ENCODE assay signal across 9 cellular contexts in the genomic region with DNA sequence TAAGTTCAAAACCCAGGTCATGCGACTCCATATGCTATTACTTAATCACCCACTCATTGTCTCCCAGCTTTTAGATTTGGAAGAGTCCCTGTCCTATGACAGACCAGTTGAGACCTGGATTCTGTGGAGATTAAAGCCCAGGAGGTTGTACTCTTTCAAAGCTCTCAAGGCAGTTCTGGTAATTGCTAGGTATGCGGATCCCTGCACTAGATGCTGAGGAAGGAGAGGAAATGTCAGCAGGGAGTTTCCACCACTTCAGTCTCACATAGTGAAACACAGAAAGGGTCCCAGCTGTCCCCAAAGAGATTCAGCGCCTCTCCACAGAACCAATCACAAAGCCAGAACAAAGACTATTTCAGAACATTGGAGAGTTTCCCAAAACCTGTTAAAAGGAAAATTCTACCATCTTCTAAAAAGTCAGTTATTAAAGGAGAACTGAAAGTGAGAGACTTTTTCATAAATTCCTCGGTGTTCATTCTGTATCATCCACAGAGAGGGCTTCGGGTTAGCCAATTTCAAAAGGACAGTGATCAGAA. TPM values are rescaled to one million over a fixed set of nuclear protein-coding genes. Genes with fewer than 3 reads are reported as not detected.
A peak's percentile ranks its signal among the peaks of the same experiment; 100 is the strongest.
DNase-seq lines count a peak whose midpoint lies in the region; ATAC-seq and TF ChIP-seq lines count a peak whose summit lies in the region.
"Had no signal": no experiment of that assay in that cellular context is flagged by ENCODE, and none has a peak within 500 bp of the region (broad histone marks: within the 10 kb centered on the region; RNA-seq: fewer than 3 reads in every experiment).

No MANE protein-coding gene starts in this region.

- peak; percentile 37 for ATAC-seq in CD4-positive, alpha-beta T cell (ENCODE audit: poor library complexity)
- ATAC-seq in GM19372 (IDR thresholded peaks at IDR 0.05; ENCODE audit: low read depth, unreplicated experiment) (peak; percentile 52), HG03103 (IDR thresholded peaks at IDR 0.05; ENCODE audit: low read depth, unreplicated experiment) (peak; percentile 45)

- peaks cover 4% of the 10 kb centered on the region; the same call in 1 of the 2 replicates for H3K36me3 ChIP-seq in MG63

- intact Hi-C loops in CD4-positive, alpha-beta T cell (cut with DNase I, micrococcal nuclease), result loop anchor here in 1 of 2 experiments (5.0 kb wide), 1 partner anchor 116 kb away; no protein-coding TSS in a partner anchor
- intact Hi-C loops in activated T-helper 2 cell treated with anti-CD3 and anti-CD28 coated beads, Interferon-gamma antibody, Interleukin-2, Interleukin-4, amounts not matched to agents 10 μg/mL and 5 μg/mL and 100 μg/mL, durations not matched to agents 14 hours and 24 hours and 36 hours (cut with micrococcal nuclease), result loop anchor here (1.0 to 5.0 kb wide), 9 partner anchors 38 to 311 kb away; partner anchors contain the start of genes CASP3, CENPU, IRF2 and PRIMPOL

- no peaks in the 10 kb centered on the region for H3K27me3 Mint-ChIP-seq in CD4-positive, alpha-beta T cell
- no peaks in the 10 kb centered on the region for H3K27me3 Mint-ChIP-seq in activated T-helper 2 cell treated with anti-CD3 and anti-CD28 coated beads, Interferon-gamma antibody, Interleukin-2, Interleukin-4, amounts not matched to agents 10 μg/mL and 5 μg/mL and 100 μg/mL, durations not matched to agents 14 hours and 24 hours and 36 hours (ENCODE audit: low read depth)

- H3K9me3 Mint-ChIP-seq in CD4-positive, alpha-beta T cell, result no peaks in the 10 kb centered on the region
- H3K9me3 Mint-ChIP-seq in activated T-helper 2 cell treated with anti-CD3 and anti-CD28 coated beads, Interferon-gamma antibody, Interleukin-2, Interleukin-4, amounts not matched to agents 10 μg/mL and 5 μg/mL and 100 μg/mL, durations not matched to agents 14 hours and 24 hours and 36 hours, result peaks cover 5% of the 10 kb centered on the region

- no peaks in the 10 kb centered on the region for H3K27me3 ChIP-seq in CD4-positive, alpha-beta T cell (ENCODE audit: control insufficient read depth, insufficient read depth, low read length)
- H3K27me3 ChIP-seq in MG63, result no peaks in the 10 kb centered on the region

- DNase-seq in CD4-positive, alpha-beta T cell, result no peak
- no peak for DNase-seq in activated T-helper 2 cell treated with anti-CD3 and anti-CD28 coated beads, Interferon-gamma antibody, Interleukin-2, Interleukin-4, amounts not matched to agents 10 μg/mL and 5 μg/mL and 100 μg/mL, durations not matched to agents 14 hours and 24 hours and 36 hours (ENCODE audit: low spot score)
- DNase-seq in MG63 (no peak), NCI-H748 treated with DMSO at 0.1 percent for 48 hours (lab: John Stamatoyannopoulos, UW) (no peak), occipital lobe (lab: John Stamatoyannopoulos, UW) (no peak), dedifferentiated amniotic fluid mesenchymal stem cell (ENCODE audit: extremely low spot score) (no peak)
- DNase-seq: NCI-H187 treated with DMSO at 0.1 percent for 48 hours had no signal

- no peak overlapping the region for H3K4me3 ChIP-seq in MG63

- CTCF ChIA-PET in CD4-positive, alpha-beta T cell (lab: Charles Lee), result interaction anchor here (1.4 to 1.6 kb wide), 3 partner anchors 16 to 157 kb away, joined by 4 to 6 read pairs (median 6); no protein-coding TSS in a partner anchor

- peaks cover 86% of the 10 kb centered on the region for H3K36me3 Mint-ChIP-seq in CD4-positive, alpha-beta T cell (ENCODE audit: low read depth)
- peaks cover 72% of the 10 kb centered on the region for H3K36me3 Mint-ChIP-seq in activated T-helper 2 cell treated with anti-CD3 and anti-CD28 coated beads, Interferon-gamma antibody, Interleukin-2, Interleukin-4, amounts not matched to agents 10 μg/mL and 5 μg/mL and 100 μg/mL, durations not matched to agents 14 hours and 24 hours and 36 hours (ENCODE audit: low read depth)

- TF ChIP-seq CTCF in CD4-positive, alpha-beta T cell (IDR thresholded peaks at IDR 0.05), result no peak

- H3K27ac Mint-ChIP-seq in CD4-positive, alpha-beta T cell, result peak overlapping the region; percentile 92
- H3K27ac Mint-ChIP-seq in activated T-helper 2 cell treated with anti-CD3 and anti-CD28 coated beads, Interferon-gamma antibody, Interleukin-2, Interleukin-4, amounts not matched to agents 10 μg/mL and 5 μg/mL and 100 μg/mL, durations not matched to agents 14 hours and 24 hours and 36 hours, result peak overlapping the region; percentile 94

- peak overlapping the region; percentile 48 for H3K27ac ChIP-seq in CD4-positive, alpha-beta T cell (ENCODE audit: low read depth, low read length)

- H3K4me1 Mint-ChIP-seq in CD4-positive, alpha-beta T cell (ENCODE audit: low read depth), result peaks cover 76% of the 10 kb centered on the region
- peaks cover 62% of the 10 kb centered on the region for H3K4me1 Mint-ChIP-seq in activated T-helper 2 cell treated with anti-CD3 and anti-CD28 coated beads, Interferon-gamma antibody, Interleukin-2, Interleukin-4, amounts not matched to agents 10 μg/mL and 5 μg/mL and 100 μg/mL, durations not matched to agents 14 hours and 24 hours and 36 hours (ENCODE audit: low read depth)

- H3K9me3 ChIP-seq in CD4-positive, alpha-beta T cell (ENCODE audit: control insufficient read depth, low read length), result no peaks in the 10 kb centered on the region
- H3K9me3 ChIP-seq in MG63, result no peaks in the 10 kb centered on the region

- H3K4me3 Mint-ChIP-seq in CD4-positive, alpha-beta T cell, result peak overlapping the region; percentile 79
- peak overlapping the region; percentile 68 for H3K4me3 Mint-ChIP-seq in activated T-helper 2 cell treated with anti-CD3 and anti-CD28 coated beads, Interferon-gamma antibody, Interleukin-2, Interleukin-4, amounts not matched to agents 10 μg/mL and 5 μg/mL and 100 μg/mL, durations not matched to agents 14 hours and 24 hours and 36 hours (ENCODE audit: low read depth)

- POLR2A ChIA-PET in CD4-positive, alpha-beta T cell (lab: Charles Lee), result interaction anchor here (0.7 to 2.6 kb wide), 6 partner anchors 11 to 117 kb away, joined by 3 to 9 read pairs (median 4); partner anchors contain the start of gene IRF2

RNA-seq across cellular contexts. Expression of gene IRF2, which starts 53.4 kb away (rescaled TPM):
- 10 to 100 TPM; 11.4 to 14.9 TPM for total RNA-seq in CD4-positive, alpha-beta T cell
- total RNA-seq in activated T-helper 2 cell treated with anti-CD3 and anti-CD28 coated beads, Interferon-gamma antibody, Interleukin-2, Interleukin-4, amounts not matched to agents 10 μg/mL and 5 μg/mL and 100 μg/mL, durations not matched to agents 14 hours and 24 hours and 36 hours, result 47.6 and 53.2 TPM in 2 replicates
- 5.4 and 13.9 TPM in 2 replicates for total RNA-seq in MG63 (2014; rRNA removed; shearing (Covaris generic); ENCODE audit: low replicate concordance)
- total RNA-seq in occipital lobe, result 9.4 TPM
